30 cellular contexts compared by ENCODE assay signal in genomic region chr16:10122026-10122425, GRCh38.
DNase-seq lines count a peak whose midpoint lies in the region; FAIRE-seq and TF ChIP-seq lines count a peak whose summit lies in the region.
"Had no signal": no experiment of that assay in that cellular context is flagged by ENCODE, and none has a peak within 500 bp of the region (broad histone marks: within the 10 kb centered on the region; RNA-seq: fewer than 3 reads in every experiment).

No MANE protein-coding gene starts in this region.

- H3K4me3 ChIP-seq in astrocyte (ENCODE audit: insufficient read depth, low read depth, low read length), result peak overlapping the region; percentile 13
- no peak overlapping the region for H3K4me3 ChIP-seq in hepatocyte
- no peak overlapping the region for H3K4me3 ChIP-seq in stomach
- H3K4me3 ChIP-seq: BLaER1, HAP-1, SK-N-MC, spleen had no signal

- no peak for TF ChIP-seq POLR2A in stomach (IDR thresholded peaks at IDR 0.05)

- H3K4me2 ChIP-seq in astrocyte (ENCODE audit: low read length) (peak overlapping the region; percentile 80), hepatocyte (no peak overlapping the region)
- H3K4me2 ChIP-seq: BLaER1 had no signal

- DNase-seq in M059J (ENCODE audit: low read depth), result peak; percentile 51
- peak; percentile 38 for DNase-seq in astrocyte (ENCODE audit: low read depth)
- DNase-seq in hepatocyte (ENCODE audit: low spot score), result no peak
- no peak for DNase-seq in stomach
- DNase-seq in NOMO-1 treated with dmso at 0.1 percent for 144 hours (lab: John Stamatoyannopoulos, UW; ENCODE audit: unreplicated experiment), result no peak
- DNase-seq in activated T-cell treated with anti-CD3 and anti-CD28 coated beads for 4 hours, result no peak
- no peak for DNase-seq in NCI-H1436 treated with DMSO at 0.1 percent for 48 hours (lab: John Stamatoyannopoulos, UW)
- DNase-seq in superior temporal gyrus (ENCODE audit: extremely low spot score), result no peak
- DNase-seq: activated CD4-positive, alpha-beta T cell treated with anti-CD3 and anti-CD28 coated beads for 36 hours; activated CD8-positive, alpha-beta memory T cell treated with anti-CD3 and anti-CD28 coated beads for 24 hours; activated effector memory CD4-positive, alpha-beta T cell treated with anti-CD3 and anti-CD28 coated beads, Interleukin-2, amount 50 U/mL, for 16 hours; activated T-cell treated with anti-CD3 and anti-CD28 coated beads, Interleukin-2, amount 50 U/mL, for 1 hour; COR-L47; DMS79; effector CD4-positive, alpha-beta T cell; left colon; naive thymus-derived CD4-positive, alpha-beta T cell; NCI-H1105; NCI-H1930; NCI-H69; spleen; substantia nigra; T-helper 17 cell had no signal

- 61% methylated on average over 4 of the region's 4 CpGs for WGBS in hepatocyte (ENCODE audit: low lambda C conversion rate, missing lambda C conversion rate)
- 24 to 48% (median 35%) methylated on average over 4 of the region's 4 CpGs for WGBS in stomach, 5 donors

- peak overlapping the region; percentile 98 for H3K27ac Mint-ChIP-seq in astrocyte (ENCODE audit: unreplicated experiment)
- H3K27ac Mint-ChIP-seq: activated CD4-positive, alpha-beta T cell treated with anti-CD3 and anti-CD28 coated beads for 36 hours; IgD-negative memory B cell; naive thymus-derived CD4-positive, alpha-beta T cell; T-helper 17 cell had no signal

- H3K4me1 Mint-ChIP-seq in astrocyte (ENCODE audit: low read depth, unreplicated experiment), result peaks cover 31% of the 10 kb centered on the region
- H3K4me1 Mint-ChIP-seq: activated CD4-positive, alpha-beta T cell treated with anti-CD3 and anti-CD28 coated beads for 36 hours; IgD-negative memory B cell; naive thymus-derived CD4-positive, alpha-beta T cell; T-helper 17 cell had no signal

- no peaks in the 10 kb centered on the region for H3K27me3 ChIP-seq in astrocyte (ENCODE audit: insufficient read depth, low read length)
- H3K27me3 ChIP-seq in hepatocyte, result no peaks in the 10 kb centered on the region
- no peaks in the 10 kb centered on the region for H3K27me3 ChIP-seq in stomach
- H3K27me3 ChIP-seq: BLaER1 had no signal

- intact Hi-C loops in stomach (cut with DNase I; ENCODE audit: low total_unique reads), result no loop called here

- no peaks in the 10 kb centered on the region for H3K9me3 Mint-ChIP-seq in astrocyte (ENCODE audit: unreplicated experiment)
- H3K9me3 Mint-ChIP-seq: mesothelial cell of epicardium had no signal

- no peaks in the 10 kb centered on the region for H3K9me2 ChIP-seq in hepatocyte (replicated peaks; ENCODE audit: insufficient read depth)

- TF ChIP-seq CTCF in astrocyte (IDR thresholded peaks at IDR 0.05; ENCODE audit: insufficient read depth, low read depth, low read length) (no peak), hepatocyte (IDR thresholded peaks at IDR 0.05; ENCODE audit: poor library complexity) (no peak), stomach (IDR thresholded peaks at IDR 0.05) (no peak)

- H3K4me3 Mint-ChIP-seq in astrocyte (ENCODE audit: unreplicated experiment), result no peak overlapping the region
- H3K4me3 Mint-ChIP-seq: activated CD4-positive, alpha-beta T cell treated with anti-CD3 and anti-CD28 coated beads for 36 hours; IgD-negative memory B cell; mesothelial cell of epicardium; naive thymus-derived CD4-positive, alpha-beta T cell; T-helper 17 cell had no signal

- peaks cover 5% of the 10 kb centered on the region for H3K27me3 Mint-ChIP-seq in astrocyte (ENCODE audit: low read depth, unreplicated experiment)

- H3K79me2 ChIP-seq in astrocyte (ENCODE audit: insufficient read depth, low read length), result no peaks in the 10 kb centered on the region
- H3K79me2 ChIP-seq in hepatocyte, result no peaks in the 10 kb centered on the region

- no peaks in the 10 kb centered on the region for H3K9me3 ChIP-seq in astrocyte (ENCODE audit: insufficient read depth, low read depth, low read length)
- H3K9me3 ChIP-seq in hepatocyte (ENCODE audit: low read depth), result no peaks in the 10 kb centered on the region
- no peaks in the 10 kb centered on the region for H3K9me3 ChIP-seq in stomach
- H3K9me3 ChIP-seq: BLaER1, HAP-1, spleen had no signal

- H2AFZ ChIP-seq in astrocyte (ENCODE audit: low read depth, low read length) (no peak overlapping the region), hepatocyte (no peak overlapping the region)

- H3K4me1 ChIP-seq in astrocyte (ENCODE audit: insufficient read depth, low read length) (peaks cover 35% of the 10 kb centered on the region), hepatocyte (ENCODE audit: insufficient read depth) (peaks cover 10% of the 10 kb centered on the region), stomach (peaks cover 6 to 28% (median 19%) of the 10 kb centered on the region in 4 donors)
- H3K4me1 ChIP-seq: BLaER1, HAP-1, spleen had no signal

- no peaks in the 10 kb centered on the region for H3K36me3 ChIP-seq in astrocyte (ENCODE audit: insufficient read depth, low read length)
- H3K36me3 ChIP-seq in hepatocyte (replicated peaks; ENCODE audit: insufficient read depth, low read depth), result no peaks in the 10 kb centered on the region
- no peaks in the 10 kb centered on the region for H3K36me3 ChIP-seq in stomach
- H3K36me3 ChIP-seq: BLaER1, HAP-1, spleen had no signal

- H4K20me1 ChIP-seq in astrocyte (ENCODE audit: insufficient read depth, low read length) (no peaks in the 10 kb centered on the region), hepatocyte (ENCODE audit: insufficient read depth, poor library complexity, severe bottlenecking) (no peaks in the 10 kb centered on the region)
- H4K20me1 ChIP-seq: BLaER1 had no signal

- no peaks in the 10 kb centered on the region for H3K36me3 Mint-ChIP-seq in astrocyte (ENCODE audit: low read depth, unreplicated experiment)
- H3K36me3 Mint-ChIP-seq: IgD-negative memory B cell; mesothelial cell of epicardium; naive thymus-derived CD4-positive, alpha-beta T cell had no signal

- TF ChIP-seq EP300 in stomach (IDR thresholded peaks at IDR 0.05), result no peak

- H3K27ac ChIP-seq in astrocyte (ENCODE audit: low read depth, low read length) (peak overlapping the region; percentile 93), hepatocyte (peak overlapping the region; percentile 64), stomach (peak overlapping the region in 3 of 5 donors; percentile 38 to 70 (median 62))
- H3K27ac ChIP-seq: BLaER1, epithelial cell of prostate, SK-N-MC, spleen had no signal

- peak overlapping the region; percentile 80 for H3K9ac ChIP-seq in astrocyte (ENCODE audit: low read length)
- H3K9ac ChIP-seq: BLaER1 had no signal

- FAIRE-seq in astrocyte (lab: Jason Lieb, UNC), result no peak
- FAIRE-seq: GM18507 had no signal

Comparison
In these comparisons a context has a peak if more than half of its experiments do, and no peak if none do; other contexts are left out.
1. DNase-seq: peak in M059J (single experiment) and astrocyte (single experiment); none in hepatocyte (single experiment), stomach (single experiment), NOMO-1 treated with dmso at 0.1 percent for 144 hours (single experiment), activated T-cell treated with anti-CD3 and anti-CD28 coated beads for 4 hours (single experiment), NCI-H1436 treated with DMSO at 0.1 percent for 48 hours (single experiment) and superior temporal gyrus (single experiment).
2. Peak in every context shown above with its lines, with median percentiles within 50 percentile points of each other: H3K27ac ChIP-seq.